17 cellular contexts compared by ENCODE assay signal in genomic region chr11:43998308-43998707, GRCh38. TPM values are rescaled to one million over a fixed set of nuclear protein-coding genes. Genes with fewer than 3 reads are reported as not detected.
DNase-seq lines count a peak whose midpoint lies in the region; TF ChIP-seq lines count a peak whose summit lies in the region.
"Had no signal": no experiment of that assay in that cellular context is flagged by ENCODE, and none has a peak within 500 bp of the region (broad histone marks: within the 10 kb centered on the region; RNA-seq: fewer than 3 reads in every experiment).

No MANE protein-coding gene starts in this region.

- H3K4me3 Mint-ChIP-seq in brain (no peak overlapping the region), osteocyte (ENCODE audit: unreplicated experiment) (no peak overlapping the region)
- H3K4me3 Mint-ChIP-seq: CD4-positive, alpha-beta memory T cell; GM23338; H9 had no signal

- peak overlapping the region; percentile 99 for H3K27ac ChIP-seq in OCI-LY3 (ENCODE audit: low read length)
- no peak overlapping the region for H3K27ac ChIP-seq in vagina

- H3K27me3 Mint-ChIP-seq in brain (peaks cover 3% of the 10 kb centered on the region), osteocyte (ENCODE audit: unreplicated experiment) (peaks cover 26% of the 10 kb centered on the region)

- H3K4me3 ChIP-seq in OCI-LY3 (ENCODE audit: low read length) (peak overlapping the region; percentile 78), vagina (no peak overlapping the region)
- H3K4me3 ChIP-seq: GM23338 had no signal

- TF ChIP-seq CTCF in OCI-LY3 (IDR thresholded peaks at IDR 0.05; ENCODE audit: low read depth, low read length), result no peak
- TF ChIP-seq CTCF in brain (conservative IDR thresholded peaks at IDR 0.05), result no peak
- no peak for TF ChIP-seq CTCF in osteocyte (IDR thresholded peaks at IDR 0.05)
- TF ChIP-seq CTCF in vagina (IDR thresholded peaks at IDR 0.05), result no peak

- H3K36me3 ChIP-seq in OCI-LY3 (replicated peaks; ENCODE audit: low read depth, low read length), result peaks cover 9% of the 10 kb centered on the region
- no peaks in the 10 kb centered on the region for H3K36me3 ChIP-seq in vagina

- intact Hi-C loops in vagina (cut with DNase I), result no loop called here

- H3K9me3 ChIP-seq in OCI-LY3 (ENCODE audit: insufficient read depth, low read length), result no peaks in the 10 kb centered on the region
- no peaks in the 10 kb centered on the region for H3K9me3 ChIP-seq in vagina
- H3K9me3 ChIP-seq: Caco-2 had no signal

- peak overlapping the region; percentile 99 for H3K9ac ChIP-seq in OCI-LY3 (ENCODE audit: low read length)

- H3K27ac Mint-ChIP-seq in brain (peak overlapping the region; percentile 43 to 87 (median 63)), osteocyte (ENCODE audit: unreplicated experiment) (no peak overlapping the region)
- H3K27ac Mint-ChIP-seq: CD4-positive, alpha-beta memory T cell; GM23338; H9 had no signal

- H3K27me3 ChIP-seq in OCI-LY3 (ENCODE audit: low read depth, low read length) (no peaks in the 10 kb centered on the region), vagina (no peaks in the 10 kb centered on the region)

- TF ChIP-seq POLR2A in vagina (IDR thresholded peaks at IDR 0.05), result no peak

- H3K4me2 ChIP-seq in OCI-LY3 (ENCODE audit: low read length), result peak overlapping the region; percentile 97
- H3K4me2 ChIP-seq: GM23338 had no signal

- H3K4me1 Mint-ChIP-seq in brain (peaks cover 71% of the 10 kb centered on the region), osteocyte (ENCODE audit: unreplicated experiment) (no peaks in the 10 kb centered on the region)

- H2AFZ ChIP-seq in OCI-LY3 (ENCODE audit: low read depth, low read length), result no peak overlapping the region
- H2AFZ ChIP-seq: GM23338 had no signal

- H4K20me1 ChIP-seq in OCI-LY3 (ENCODE audit: insufficient read depth, low read length), result no peaks in the 10 kb centered on the region

- H3K36me3 Mint-ChIP-seq in brain (no peaks in the 10 kb centered on the region), osteocyte (ENCODE audit: unreplicated experiment) (no peaks in the 10 kb centered on the region)
- H3K36me3 Mint-ChIP-seq: CD4-positive, alpha-beta memory T cell had no signal

- H3K79me2 ChIP-seq in OCI-LY3 (ENCODE audit: low read length), result peaks cover 19% of the 10 kb centered on the region

- peaks cover 91% of the 10 kb centered on the region for H3K4me1 ChIP-seq in OCI-LY3 (ENCODE audit: low read length)
- peaks cover 2% of the 10 kb centered on the region for H3K4me1 ChIP-seq in vagina
- H3K4me1 ChIP-seq: Caco-2 had no signal

- H3K9me3 Mint-ChIP-seq in brain, result peaks cover 0 to 7% (median 0%) of the 10 kb centered on the region in 5 experiments
- H3K9me3 Mint-ChIP-seq in osteocyte (ENCODE audit: unreplicated experiment), result no peaks in the 10 kb centered on the region
- H3K9me3 Mint-ChIP-seq: CD4-positive, alpha-beta memory T cell; GM23338; H9 had no signal

- DNase-seq in osteocyte (ENCODE audit: extremely low spot score, unreplicated experiment), result peak; percentile 40
- peak; percentile 5 to 52 for DNase-seq in vagina (ENCODE audit: extremely low spot score in 2 of 2)
- DNase-seq in activated CD4-positive, alpha-beta T cell treated with anti-CD3 and anti-CD28 coated beads, Interleukin-2, amount 50 U/mL, for 1 hour, result no peak
- DNase-seq in SW480 (ENCODE audit: low spot score), result no peak
- DNase-seq: C1 segment of cervical spinal cord; Caco-2; CD4-positive, alpha-beta memory T cell; DMS153; DND-41; H9 had no signal

RNA-seq across cellular contexts. Expression of gene ACCSL, which starts 49.5 kb away (rescaled TPM):
- not detected for polyA plus RNA-seq in brain (ENCODE audit: insufficient read depth, low read depth, low replicate concordance)
- total RNA-seq in osteocyte (not detected in 2 replicates), vagina (not detected)
- total RNA-seq: A172; A673; Caco-2; CD4-positive, alpha-beta memory T cell; GM23338; H4; H9 had no signal
- polyA plus RNA-seq: BJ; CD4-positive, alpha-beta memory T cell; GM23338 had no signal

RNA-seq across cellular contexts. Expression of gene C11orf96, which starts 55.9 kb away (rescaled TPM):
- 13.3 TPM for polyA plus RNA-seq in brain (ENCODE audit: insufficient read depth, low read depth, low replicate concordance)
- total RNA-seq in osteocyte (1.1 and 1.2 TPM in 2 replicates), vagina (202 TPM)
- total RNA-seq: Caco-2 had no signal
- polyA plus RNA-seq: CD4-positive, alpha-beta memory T cell had no signal

Comparison
In these comparisons a context has a peak if more than half of its experiments do, and no peak if none do; other contexts are left out.
1. DNase-seq: peak in osteocyte (single experiment) and vagina (2 of 2); none in activated CD4-positive, alpha-beta T cell treated with anti-CD3 and anti-CD28 coated beads, Interleukin-2, amount 50 U/mL, for 1 hour (single experiment) and SW480 (single experiment).
2. RNA of gene C11orf96, which starts 55.9 kb away (total RNA-seq): 202 TPM in vagina (single experiment); 1.1 to 1.2 TPM in osteocyte; every median in the first group is over 10 times any median in the second.